ENCODE assay signal across 9 cellular contexts in the genomic region with DNA sequence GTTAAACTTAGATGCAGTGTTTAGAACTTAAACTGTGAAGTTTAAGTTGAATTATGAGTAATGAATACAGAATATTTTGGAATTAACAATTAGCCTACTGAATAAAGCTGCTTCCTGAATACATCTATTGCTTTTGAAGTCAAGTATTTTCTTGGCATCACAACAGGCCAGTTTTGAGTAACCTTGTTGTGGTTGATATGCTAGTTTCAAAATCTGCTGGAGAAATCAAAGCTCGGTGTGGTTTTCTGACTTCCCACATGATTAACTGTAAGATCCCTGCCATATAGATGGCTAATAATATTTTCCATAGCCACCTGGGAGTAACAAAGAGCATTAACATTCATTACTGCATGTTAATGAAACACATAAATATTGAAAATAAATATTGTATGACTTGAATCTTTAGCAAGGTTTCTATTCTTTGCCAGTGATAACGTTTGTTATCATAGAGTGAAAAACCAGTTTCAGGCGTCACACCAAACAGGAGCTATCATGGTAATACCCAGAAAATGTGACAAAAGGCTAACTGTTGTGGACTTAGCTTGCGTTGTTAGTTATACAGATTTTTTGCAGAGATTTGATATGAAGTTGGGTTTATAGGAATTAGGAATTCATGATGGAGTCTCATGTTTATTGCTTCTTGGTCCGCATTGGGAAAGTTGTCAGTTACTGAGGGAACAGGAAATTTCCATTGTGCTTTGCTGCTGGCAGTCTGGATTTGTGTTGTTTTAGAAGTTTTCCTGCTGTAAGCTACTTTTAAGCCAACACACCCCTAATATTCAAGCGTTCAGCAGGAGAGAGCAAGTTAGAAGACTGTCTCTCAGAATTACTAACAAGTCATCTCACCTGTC. TPM values are rescaled to one million over a fixed set of nuclear protein-coding genes. Genes with fewer than 3 reads are reported as not detected.
DNase-seq lines count a peak whose midpoint lies in the region; ATAC-seq and TF ChIP-seq lines count a peak whose summit lies in the region.
"Had no signal": no experiment of that assay in that cellular context is flagged by ENCODE, and none has a peak within 500 bp of the region (broad histone marks: within the 10 kb centered on the region; RNA-seq: fewer than 3 reads in every experiment).

No MANE protein-coding gene starts in this region.

- CTCF ChIA-PET in A673 (lab: Charles Lee): no interaction called here

- no peak overlapping the region for H3K4me3 Mint-ChIP-seq in neural progenitor cell

- H3K27me3 ChIP-seq in A673 (replicated peaks; ENCODE audit: insufficient read depth, low read depth, low read length, poor library complexity) (no peaks in the 10 kb centered on the region), neural progenitor cell (no peaks in the 10 kb centered on the region)

- H3K27ac ChIP-seq in A673 (ENCODE audit: low read depth, low read length, poor library complexity, severe bottlenecking) (peak overlapping the region; percentile 66), coronary artery (peak overlapping the region; percentile 55 to 56), neural progenitor cell (no peak overlapping the region)

- intact Hi-C loops in A673 (cut with micrococcal nuclease; ENCODE audit: unreplicated experiment): no loop called here

- H3K4me1 Mint-ChIP-seq in neural progenitor cell: peaks cover 18% of the 10 kb centered on the region

- BruUV-seq in A673 (replicated peaks; lab: Mats Ljungman, UMichigan): no TSS peak

- DNase-seq in A673 (ENCODE audit: low spot score) (no peak), coronary artery (ENCODE audit: low spot score) (no peak), neural progenitor cell (ENCODE audit: low spot score) (no peak), D341Med (ENCODE audit: low spot score) (no peak), ureter (ENCODE audit: low spot score) (no peak)
- DNase-seq in stimulated activated CD4-positive, alpha-beta T cell treated with anti-CD3 and anti-CD28 coated beads, Interleukin-4, amount 100 ng/mL, for 1 hour: no peak

- POLR2A ChIA-PET in A673 (lab: Charles Lee; ENCODE audit: low non-redundant PET): no interaction called here

- peak overlapping the region; percentile 27 for H3K4me3 ChIP-seq in A673 (ENCODE audit: low read depth, low read length, poor library complexity, severe bottlenecking)
- H3K4me3 ChIP-seq in coronary artery: no peak overlapping the region
- H3K4me3 ChIP-seq in neural progenitor cell: no peak overlapping the region

- no peaks in the 10 kb centered on the region for H3K36me3 ChIP-seq in A673 (ENCODE audit: insufficient read depth, low read length, poor library complexity, severe bottlenecking)
- no peaks in the 10 kb centered on the region for H3K36me3 ChIP-seq in neural progenitor cell

- no peak overlapping the region for H3K9ac ChIP-seq in neural progenitor cell

- peaks cover 12% of the 10 kb centered on the region for H3K36me3 Mint-ChIP-seq in neural progenitor cell
- H3K36me3 Mint-ChIP-seq: CD14-positive monocyte had no signal

- H3F3A ChIP-seq in neural progenitor cell (ENCODE audit: low read depth): no peaks in the 10 kb centered on the region

- H4K20me1 ChIP-seq in neural progenitor cell (ENCODE audit: low read depth): no peaks in the 10 kb centered on the region

- peaks cover 38% of the 10 kb centered on the region for H3K4me1 ChIP-seq in A673 (ENCODE audit: insufficient read depth, low read length, poor library complexity, severe bottlenecking)
- H3K4me1 ChIP-seq in neural progenitor cell: peaks cover 4% of the 10 kb centered on the region

- no peak overlapping the region for H3K4me2 ChIP-seq in neural progenitor cell

- TF ChIP-seq CTCF in A673 (conservative IDR thresholded peaks at IDR 0.05; ENCODE audit: low read depth, low read length): no peak
- TF ChIP-seq CTCF in coronary artery (IDR thresholded peaks at IDR 0.05): no peak
- TF ChIP-seq CTCF in neural progenitor cell (IDR thresholded peaks at IDR 0.05): no peak

- H3K9me3 ChIP-seq in A673 (ENCODE audit: low read depth, low read length, poor library complexity, severe bottlenecking) (no peaks in the 10 kb centered on the region), neural progenitor cell (ENCODE audit: low read depth) (no peaks in the 10 kb centered on the region)

- no peaks in the 10 kb centered on the region for H3K27me3 Mint-ChIP-seq in neural progenitor cell (ENCODE audit: insufficient read depth, low read depth)

- H2AFZ ChIP-seq in neural progenitor cell (replicated peaks): no peak overlapping the region

- H3K9me3 Mint-ChIP-seq in neural progenitor cell: peaks cover 8% of the 10 kb centered on the region
- H3K9me3 Mint-ChIP-seq: CD14-positive monocyte had no signal

- peaks cover 15% of the 10 kb centered on the region for H3K79me2 ChIP-seq in neural progenitor cell (ENCODE audit: low read depth)

- ATAC-seq in HG03469 (IDR thresholded peaks at IDR 0.05; ENCODE audit: unreplicated experiment) (peak; percentile 59), GM18909 (IDR thresholded peaks at IDR 0.05; ENCODE audit: poor library complexity, unreplicated experiment) (no peak)

- peak overlapping the region; percentile 64 for H3K27ac Mint-ChIP-seq in neural progenitor cell
- H3K27ac Mint-ChIP-seq: CD14-positive monocyte had no signal

RNA-seq across cellular contexts. Expression of gene PPFIBP1, which starts 32.1 kb away (rescaled TPM):
- total RNA-seq in A673 (2021) (41.2 and 49.1 TPM in 2 replicates), neural progenitor cell (ENCODE audit: low replicate concordance) (36.5 and 61.7 TPM in 2 replicates), ureter (120 TPM)
